In genomic region chr11:36247493-36247892, GRCh38 we compare ENCODE assay signal across 18 cellular contexts. TPM values are rescaled to one million over a fixed set of nuclear protein-coding genes. Genes with fewer than 3 reads are reported as not detected.
DNase-seq lines count a peak whose midpoint lies in the region; ATAC-seq and TF ChIP-seq lines count a peak whose summit lies in the region.
"Had no signal": no experiment of that assay in that cellular context is flagged by ENCODE, and none has a peak within 500 bp of the region (broad histone marks: within the 10 kb centered on the region; RNA-seq: fewer than 3 reads in every experiment).

No MANE protein-coding gene starts in this region.

- ATAC-seq in left ventricle myocardium superior (no peak), left lobe of liver (peak; percentile 50), right lobe of liver (peak in 3 of 4 donors; percentile 41 to 67 (median 52)), GM19023 (IDR thresholded peaks at IDR 0.05; ENCODE audit: unreplicated experiment) (no peak)
- ATAC-seq: A549; CD8-positive, alpha-beta T cell had no signal

- H3K4me3 ChIP-seq in right lobe of liver: no peak overlapping the region
- H3K4me3 ChIP-seq: A549; BLaER1 treated with 17β-estradiol and CSF1 and Interleukin-3, amounts not matched to agents 10 nM and 100 nM had no signal

- H3K27me3 ChIP-seq in right lobe of liver: no peaks in the 10 kb centered on the region
- H3K27me3 ChIP-seq: BLaER1 treated with 17β-estradiol and CSF1 and Interleukin-3, amounts not matched to agents 10 nM and 100 nM had no signal

- H3K27ac ChIP-seq in right lobe of liver: peak overlapping the region in 1 of 3 donors; percentile 21
- H3K27ac ChIP-seq: 22Rv1, A549, C4-2B had no signal

- no peak for TF ChIP-seq CTCF in right lobe of liver (IDR thresholded peaks at IDR 0.05)

- no peak for TF ChIP-seq POLR2A in right lobe of liver (IDR thresholded peaks at IDR 0.05)

- 10% methylated on average over 3 of the region's 3 CpGs for WGBS in right lobe of liver (ENCODE audit: insufficient coverage, low coverage, low lambda C conversion rate, missing lambda C conversion rate)

- H3K9me3 ChIP-seq in right lobe of liver: no peaks in the 10 kb centered on the region
- H3K9me3 ChIP-seq: A549, Caco-2 had no signal

- no peaks in the 10 kb centered on the region for H3K36me3 ChIP-seq in right lobe of liver
- H3K36me3 ChIP-seq: BLaER1 treated with 17β-estradiol and CSF1 and Interleukin-3, amounts not matched to agents 10 nM and 100 nM had no signal

- DNase-seq in cardiac septum (ENCODE audit: low spot score) (peak; percentile 29), left ventricle myocardium superior (no peak), left lobe of liver (ENCODE audit: low spot score) (no peak), right lobe of liver (no peak), HuH-7.5 (ENCODE audit: low spot score) (no peak), activated T-cell treated with anti-CD3 and anti-CD28 coated beads for 4 hours (no peak)
- DNase-seq: AML-193; Caco-2; Calu3; CD4-positive, alpha-beta T cell; CD8-positive, alpha-beta T cell; DMS79 treated with DMSO at 0.1 percent for 48 hours; GF-D8 had no signal

- peaks cover 0 to 24% (median 0%) of the 10 kb centered on the region in 4 donors for H3K4me1 ChIP-seq in right lobe of liver
- H3K4me1 ChIP-seq: Caco-2 had no signal

- intact Hi-C loops in cardiac septum (cut with DNase I): no loop called here
- intact Hi-C loops in left ventricle myocardium superior (cut with micrococcal nuclease): no loop called here
- intact Hi-C loops in right lobe of liver (cut with DNase I): no loop called here

RNA-seq across cellular contexts. Expression of gene COMMD9, which starts 41.7 kb away (rescaled TPM):
- 33.9 TPM for total RNA-seq in cardiac septum
- 59.7 TPM for total RNA-seq in left ventricle myocardium superior
- 26.0 TPM for total RNA-seq in left lobe of liver
- 10 to 100 TPM; 30.6 to 41.4 (median 34.6) TPM for total RNA-seq in right lobe of liver

RNA-seq across cellular contexts. Expression of gene PRR5L, which starts 48.6 kb away (rescaled TPM):
- total RNA-seq in cardiac septum (4.0 TPM), left ventricle myocardium superior (1.6 TPM), left lobe of liver (2.1 TPM), right lobe of liver (1 to 10 TPM; 2.2 to 4.5 (median 2.3) TPM)
- total RNA-seq: Caco-2 had no signal

Comparison
In these comparisons a context has a peak if more than half of its experiments do, and no peak if none do; other contexts are left out.
1. ATAC-seq: peak in left lobe of liver (single experiment) and right lobe of liver (3 of 4); none in left ventricle myocardium superior (single experiment) and GM19023 (single experiment).